In genomic region chr3:40911928-40912327, GRCh38 we compare ENCODE assay signal across 1 cellular context.
TF ChIP-seq lines count a peak whose summit lies in the region.

No MANE protein-coding gene starts in this region.

TF ChIP-seq in HepG2, 621 proteins besides CTCF, POLR2A, EP300 and RAD21 (continued from another document and continues in another):
- TF ChIP-seq AHDC1 (CRISPR knock-in tag; IDR thresholded peaks at IDR 0.05; ENCODE audit: borderline replicate concordance) (peak; percentile 71; the same call in 1 of the 2 replicates), ZBTB20 (CRISPR knock-in tag; IDR thresholded peaks at IDR 0.05; ENCODE audit: borderline replicate concordance, low read depth) (peak; percentile 69; the same call in 1 of the 2 replicates), CEBPG (CRISPR knock-in tag; IDR thresholded peaks at IDR 0.05) (peak; percentile 13; the same call in 1 of the 2 replicates), POGK (CRISPR knock-in tag; conservative IDR thresholded peaks at IDR 0.05) (0 out of 2 replicates have a peak, but pooled peaks have one; percentile 27), FOXC1 (CRISPR knock-in tag; IDR thresholded peaks at IDR 0.05; ENCODE audit: borderline replicate concordance) (no peak), SETDB1 (CRISPR knock-in tag; IDR thresholded peaks at IDR 0.05; ENCODE audit: borderline replicate concordance) (no peak), NR2F6 (IDR thresholded peaks at IDR 0.05) (peak; percentile 76), NR2F6 (CRISPR knock-in tag; IDR thresholded peaks at IDR 0.05) (peak; percentile 71), MAFK (conservative IDR thresholded peaks at IDR 0.05 in 1 of 2, IDR thresholded peaks at IDR 0.05 in 1 of 2; ENCODE audit: low read length in 2 of 2) (no peak), HDAC1 (CRISPR knock-in tag; IDR thresholded peaks at IDR 0.05) (0 out of 2 replicates have a peak, but pooled peaks have one; percentile 21), ATF3 (CRISPR knock-in tag; IDR thresholded peaks at IDR 0.05) (no peak), RARA (CRISPR knock-in tag; IDR thresholded peaks at IDR 0.05) (peak; percentile 37; the same call in 1 of the 2 replicates), FOXA1 (IDR thresholded peaks at IDR 0.05) (no peak), FOXA1 (CRISPR knock-in tag; IDR thresholded peaks at IDR 0.05) (peak; percentile 60), ZNF687 (CRISPR knock-in tag; IDR thresholded peaks at IDR 0.05) (no peak), ZNF276 (CRISPR knock-in tag; IDR thresholded peaks at IDR 0.05; ENCODE audit: low read depth) (no peak), THAP11 (CRISPR knock-in tag; IDR thresholded peaks at IDR 0.05) (peak; percentile 22; the same call in 1 of the 2 replicates), ZUFSP (CRISPR knock-in tag; IDR thresholded peaks at IDR 0.05; ENCODE audit: borderline replicate concordance) (no peak), ZNF124 (CRISPR knock-in tag; IDR thresholded peaks at IDR 0.05) (no peak), ZNF670 (CRISPR knock-in tag; IDR thresholded peaks at IDR 0.05; ENCODE audit: borderline replicate concordance) (0 out of 2 replicates have a peak, but pooled peaks have one; percentile 23), IRF2 (CRISPR knock-in tag; IDR thresholded peaks at IDR 0.05) (peak; percentile 24; the same call in 1 of the 2 replicates)
- TF ChIP-seq, protein P1, sequence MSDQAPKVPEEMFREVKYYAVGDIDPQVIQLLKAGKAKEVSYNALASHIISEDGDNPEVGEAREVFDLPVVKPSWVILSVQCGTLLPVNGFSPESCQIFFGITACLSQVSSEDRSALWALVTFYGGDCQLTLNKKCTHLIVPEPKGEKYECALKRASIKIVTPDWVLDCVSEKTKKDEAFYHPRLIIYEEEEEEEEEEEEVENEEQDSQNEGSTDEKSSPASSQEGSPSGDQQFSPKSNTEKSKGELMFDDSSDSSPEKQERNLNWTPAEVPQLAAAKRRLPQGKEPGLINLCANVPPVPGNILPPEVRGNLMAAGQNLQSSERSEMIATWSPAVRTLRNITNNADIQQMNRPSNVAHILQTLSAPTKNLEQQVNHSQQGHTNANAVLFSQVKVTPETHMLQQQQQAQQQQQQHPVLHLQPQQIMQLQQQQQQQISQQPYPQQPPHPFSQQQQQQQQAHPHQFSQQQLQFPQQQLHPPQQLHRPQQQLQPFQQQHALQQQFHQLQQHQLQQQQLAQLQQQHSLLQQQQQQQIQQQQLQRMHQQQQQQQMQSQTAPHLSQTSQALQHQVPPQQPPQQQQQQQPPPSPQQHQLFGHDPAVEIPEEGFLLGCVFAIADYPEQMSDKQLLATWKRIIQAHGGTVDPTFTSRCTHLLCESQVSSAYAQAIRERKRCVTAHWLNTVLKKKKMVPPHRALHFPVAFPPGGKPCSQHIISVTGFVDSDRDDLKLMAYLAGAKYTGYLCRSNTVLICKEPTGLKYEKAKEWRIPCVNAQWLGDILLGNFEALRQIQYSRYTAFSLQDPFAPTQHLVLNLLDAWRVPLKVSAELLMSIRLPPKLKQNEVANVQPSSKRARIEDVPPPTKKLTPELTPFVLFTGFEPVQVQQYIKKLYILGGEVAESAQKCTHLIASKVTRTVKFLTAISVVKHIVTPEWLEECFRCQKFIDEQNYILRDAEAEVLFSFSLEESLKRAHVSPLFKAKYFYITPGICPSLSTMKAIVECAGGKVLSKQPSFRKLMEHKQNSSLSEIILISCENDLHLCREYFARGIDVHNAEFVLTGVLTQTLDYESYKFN (CRISPR knock-in tag; conservative IDR thresholded peaks at IDR 0.05), result peak; percentile 76
- TF ChIP-seq, protein P2, sequence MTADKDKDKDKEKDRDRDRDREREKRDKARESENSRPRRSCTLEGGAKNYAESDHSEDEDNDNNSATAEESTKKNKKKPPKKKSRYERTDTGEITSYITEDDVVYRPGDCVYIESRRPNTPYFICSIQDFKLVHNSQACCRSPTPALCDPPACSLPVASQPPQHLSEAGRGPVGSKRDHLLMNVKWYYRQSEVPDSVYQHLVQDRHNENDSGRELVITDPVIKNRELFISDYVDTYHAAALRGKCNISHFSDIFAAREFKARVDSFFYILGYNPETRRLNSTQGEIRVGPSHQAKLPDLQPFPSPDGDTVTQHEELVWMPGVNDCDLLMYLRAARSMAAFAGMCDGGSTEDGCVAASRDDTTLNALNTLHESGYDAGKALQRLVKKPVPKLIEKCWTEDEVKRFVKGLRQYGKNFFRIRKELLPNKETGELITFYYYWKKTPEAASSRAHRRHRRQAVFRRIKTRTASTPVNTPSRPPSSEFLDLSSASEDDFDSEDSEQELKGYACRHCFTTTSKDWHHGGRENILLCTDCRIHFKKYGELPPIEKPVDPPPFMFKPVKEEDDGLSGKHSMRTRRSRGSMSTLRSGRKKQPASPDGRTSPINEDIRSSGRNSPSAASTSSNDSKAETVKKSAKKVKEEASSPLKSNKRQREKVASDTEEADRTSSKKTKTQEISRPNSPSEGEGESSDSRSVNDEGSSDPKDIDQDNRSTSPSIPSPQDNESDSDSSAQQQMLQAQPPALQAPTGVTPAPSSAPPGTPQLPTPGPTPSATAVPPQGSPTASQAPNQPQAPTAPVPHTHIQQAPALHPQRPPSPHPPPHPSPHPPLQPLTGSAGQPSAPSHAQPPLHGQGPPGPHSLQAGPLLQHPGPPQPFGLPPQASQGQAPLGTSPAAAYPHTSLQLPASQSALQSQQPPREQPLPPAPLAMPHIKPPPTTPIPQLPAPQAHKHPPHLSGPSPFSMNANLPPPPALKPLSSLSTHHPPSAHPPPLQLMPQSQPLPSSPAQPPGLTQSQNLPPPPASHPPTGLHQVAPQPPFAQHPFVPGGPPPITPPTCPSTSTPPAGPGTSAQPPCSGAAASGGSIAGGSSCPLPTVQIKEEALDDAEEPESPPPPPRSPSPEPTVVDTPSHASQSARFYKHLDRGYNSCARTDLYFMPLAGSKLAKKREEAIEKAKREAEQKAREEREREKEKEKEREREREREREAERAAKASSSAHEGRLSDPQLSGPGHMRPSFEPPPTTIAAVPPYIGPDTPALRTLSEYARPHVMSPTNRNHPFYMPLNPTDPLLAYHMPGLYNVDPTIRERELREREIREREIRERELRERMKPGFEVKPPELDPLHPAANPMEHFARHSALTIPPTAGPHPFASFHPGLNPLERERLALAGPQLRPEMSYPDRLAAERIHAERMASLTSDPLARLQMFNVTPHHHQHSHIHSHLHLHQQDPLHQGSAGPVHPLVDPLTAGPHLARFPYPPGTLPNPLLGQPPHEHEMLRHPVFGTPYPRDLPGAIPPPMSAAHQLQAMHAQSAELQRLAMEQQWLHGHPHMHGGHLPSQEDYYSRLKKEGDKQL (CRISPR knock-in tag; IDR thresholded peaks at IDR 0.05; ENCODE audit: low read depth), result peak; percentile 71; the same call in 1 of the 2 replicates
- TF ChIP-seq, protein P3, sequence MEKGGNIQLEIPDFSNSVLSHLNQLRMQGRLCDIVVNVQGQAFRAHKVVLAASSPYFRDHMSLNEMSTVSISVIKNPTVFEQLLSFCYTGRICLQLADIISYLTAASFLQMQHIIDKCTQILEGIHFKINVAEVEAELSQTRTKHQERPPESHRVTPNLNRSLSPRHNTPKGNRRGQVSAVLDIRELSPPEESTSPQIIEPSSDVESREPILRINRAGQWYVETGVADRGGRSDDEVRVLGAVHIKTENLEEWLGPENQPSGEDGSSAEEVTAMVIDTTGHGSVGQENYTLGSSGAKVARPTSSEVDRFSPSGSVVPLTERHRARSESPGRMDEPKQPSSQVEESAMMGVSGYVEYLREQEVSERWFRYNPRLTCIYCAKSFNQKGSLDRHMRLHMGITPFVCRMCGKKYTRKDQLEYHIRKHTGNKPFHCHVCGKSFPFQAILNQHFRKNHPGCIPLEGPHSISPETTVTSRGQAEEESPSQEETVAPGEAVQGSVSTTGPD (CRISPR knock-in tag; IDR thresholded peaks at IDR 0.05), result no peak
